Comparison of ENCODE assay signal across 2 cellular contexts in the genomic region with DNA sequence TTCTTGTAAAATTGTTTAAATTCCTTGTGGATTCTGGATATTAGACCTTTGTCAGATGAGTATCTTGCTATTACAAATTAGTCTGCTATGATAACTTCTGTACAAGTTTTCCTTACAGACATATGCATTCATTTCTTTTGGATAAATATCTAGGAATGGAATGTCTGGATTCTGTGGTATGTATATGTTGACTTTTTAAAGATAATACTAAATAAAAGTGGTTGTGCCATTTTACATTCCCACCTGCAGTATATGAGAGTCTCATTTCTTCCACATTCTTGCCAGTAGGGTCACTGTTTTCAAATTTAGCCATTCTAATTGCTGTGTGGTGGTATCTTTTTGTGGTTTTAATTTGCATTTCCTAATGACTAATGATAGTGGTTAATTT.
TF ChIP-seq lines count a peak whose summit lies in the region.

No MANE protein-coding gene starts in this region.

TF ChIP-seq in IMR-90, 13 proteins besides CTCF, POLR2A, EP300 and RAD21:
- TF ChIP-seq CHD1 (IDR thresholded peaks at IDR 0.05; ENCODE audit: low read depth, low read length): no peak
- TF ChIP-seq MAZ (IDR thresholded peaks at IDR 0.05; ENCODE audit: borderline replicate concordance, low read depth, low read length): no peak
- TF ChIP-seq SMC3 (IDR thresholded peaks at IDR 0.05; ENCODE audit: low read depth, low read length): no peak
- no peak for TF ChIP-seq ELK1 (IDR thresholded peaks at IDR 0.05; ENCODE audit: borderline replicate concordance, low read depth, low read length)
- TF ChIP-seq USF2 (IDR thresholded peaks at IDR 0.05; ENCODE audit: low read depth, low read length): no peak
- TF ChIP-seq MAFK (IDR thresholded peaks at IDR 0.05; ENCODE audit: low read depth, low read length): no peak
- TF ChIP-seq RCOR1 (IDR thresholded peaks at IDR 0.05; ENCODE audit: insufficient replicate concordance, low read length): no peak
- TF ChIP-seq MXI1 (IDR thresholded peaks at IDR 0.05; ENCODE audit: borderline replicate concordance, low read depth, low read length): no peak
- TF ChIP-seq FOS (IDR thresholded peaks at IDR 0.05; ENCODE audit: low read depth, low read length): no peak
TF ChIP-seq in IMR-90: peak in this region for 0.

TF ChIP-seq in K562, 482 proteins besides CTCF, POLR2A, EP300 and RAD21 (continued from another document):
- no peak for TF ChIP-seq MAFF (IDR thresholded peaks at IDR 0.05; ENCODE audit: low read length)
- no peak for TF ChIP-seq NFATC3 (IDR thresholded peaks at IDR 0.05)
- 0 out of 2 replicates have a peak, but pooled peaks have one; percentile 27 for TF ChIP-seq TEAD4 (IDR thresholded peaks at IDR 0.05; ENCODE audit: low read length)
- TF ChIP-seq TEAD4 (CRISPR knock-in tag; IDR thresholded peaks at IDR 0.05; ENCODE audit: borderline replicate concordance): no peak
- peak; percentile 42 for TF ChIP-seq TEAD2 (tag; IDR thresholded peaks at IDR 0.05)
